24 cellular contexts compared by ENCODE assay signal in the genomic region with DNA sequence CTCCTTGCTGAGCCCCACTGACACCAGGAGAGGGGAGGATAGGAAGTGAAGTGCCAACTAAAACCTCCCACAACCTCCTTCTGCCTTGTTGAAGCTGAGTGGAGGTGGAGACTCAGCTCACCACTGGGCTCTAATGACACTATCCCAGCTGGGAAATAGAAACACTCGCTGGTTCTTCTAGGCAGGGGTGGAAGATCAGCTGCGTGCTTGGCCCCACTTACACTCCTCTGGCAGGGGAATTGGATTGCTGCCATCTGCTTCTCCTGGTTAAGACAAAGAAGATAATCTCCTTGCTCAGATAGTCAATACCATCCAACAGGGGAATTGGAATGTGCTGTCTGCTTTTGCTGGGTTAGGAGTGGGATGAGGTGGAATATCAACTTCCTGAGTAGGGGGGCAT.
A peak's percentile ranks its signal among the peaks of the same experiment; 100 is the strongest.
DNase-seq lines count a peak whose midpoint lies in the region; ATAC-seq, FAIRE-seq and TF ChIP-seq lines count a peak whose summit lies in the region.
"Had no signal": no experiment of that assay in that cellular context is flagged by ENCODE, and none has a peak within 500 bp of the region (broad histone marks: within the 10 kb centered on the region; RNA-seq: fewer than 3 reads in every experiment).

No MANE protein-coding gene starts in this region.

- H4K20me1 ChIP-seq in HepG2 (ENCODE audit: insufficient read depth, low read length): no peaks in the 10 kb centered on the region
- no peaks in the 10 kb centered on the region for H4K20me1 ChIP-seq in hepatocyte (ENCODE audit: insufficient read depth, poor library complexity, severe bottlenecking)

- POLR2A ChIA-PET in HepG2 (lab: Yijun Ruan, JAX): no interaction called here

- H3K27ac ChIP-seq in HepG2 (ENCODE audit: extremely low read length, insufficient read depth, low read length) (no peak overlapping the region), hepatocyte (no peak overlapping the region)
- H3K27ac ChIP-seq: 22Rv1, HL-60, RWPE1 had no signal

- TF ChIP-seq POLR2A in HepG2 (IDR thresholded peaks at IDR 0.05; ENCODE audit: insufficient read depth in 1 of 2, low read depth in 2 of 2, low read length in 2 of 2): no peak

- H3K9me3 ChIP-seq in HepG2 (ENCODE audit: low read length) (no peaks in the 10 kb centered on the region), hepatocyte (ENCODE audit: low read depth) (no peaks in the 10 kb centered on the region)
- H3K9me3 ChIP-seq: MG63 had no signal

- H3K27me3 ChIP-seq in HepG2 (ENCODE audit: control insufficient read depth in 1 of 2, insufficient read depth in 2 of 2, low read length in 2 of 2): no peaks in the 10 kb centered on the region
- no peaks in the 10 kb centered on the region for H3K27me3 ChIP-seq in hepatocyte
- H3K27me3 ChIP-seq: MG63 had no signal

- H3K4me1 ChIP-seq in HepG2 (ENCODE audit: insufficient read depth, low read length): no peaks in the 10 kb centered on the region; the same call in 1 of the 2 replicates
- no peaks in the 10 kb centered on the region for H3K4me1 ChIP-seq in hepatocyte (ENCODE audit: insufficient read depth)

- H3K4me2 ChIP-seq in HepG2 (ENCODE audit: low read depth, low read length) (peak overlapping the region; percentile 18; the same call in 1 of the 2 replicates), hepatocyte (no peak overlapping the region)

- no peaks in the 10 kb centered on the region for H3K9me2 ChIP-seq in hepatocyte (replicated peaks; ENCODE audit: insufficient read depth)

- no peak for ATAC-seq in HepG2

- in situ Hi-C loops in HepG2 (cut with HindIII; ENCODE audit: extremely low pct_ligation_motif_present, low pct_unique_long_range_greater_than_20kb): no loop called here

- no peak overlapping the region for H3K9ac ChIP-seq in HepG2 (ENCODE audit: insufficient read depth, low read depth, low read length)

- H3K4me3 ChIP-seq in HepG2 (replicated peaks in 1 of 3; ENCODE audit: insufficient read depth in 1 of 3, low read depth in 2 of 3, low read length in 3 of 3) (no peak overlapping the region), hepatocyte (no peak overlapping the region)
- H3K4me3 ChIP-seq: MG63 had no signal

- no peak for FAIRE-seq in HepG2 (lab: Jason Lieb, UNC)
- FAIRE-seq: G401.6, HTR-8/SVneo had no signal

- no TSS peak for BruUV-seq in HepG2 (replicated peaks; lab: Mats Ljungman, UMichigan)

- H3K9me3 Mint-ChIP-seq in activated naive CD8-positive, alpha-beta T cell treated with anti-CD3 and anti-CD28 coated beads for 36 hours: no peaks in the 10 kb centered on the region

- no peaks in the 10 kb centered on the region for H3K36me3 ChIP-seq in HepG2 (replicated peaks in 1 of 2; ENCODE audit: control insufficient read depth in 1 of 2, insufficient read depth in 2 of 2, low read length in 2 of 2)
- H3K36me3 ChIP-seq in hepatocyte (replicated peaks; ENCODE audit: insufficient read depth, low read depth): no peaks in the 10 kb centered on the region
- H3K36me3 ChIP-seq: MG63 had no signal

- H3K27me3 Mint-ChIP-seq in activated naive CD8-positive, alpha-beta T cell treated with anti-CD3 and anti-CD28 coated beads for 36 hours: no peaks in the 10 kb centered on the region
- H3K27me3 Mint-ChIP-seq: IgD-negative memory B cell had no signal

- H3K4me1 Mint-ChIP-seq in activated naive CD8-positive, alpha-beta T cell treated with anti-CD3 and anti-CD28 coated beads for 36 hours: no peaks in the 10 kb centered on the region
- H3K4me1 Mint-ChIP-seq: CD14-positive monocyte, H9, IgD-negative memory B cell had no signal

- no peak for TF ChIP-seq RAD21 in HepG2 (CRISPR knock-in tag; IDR thresholded peaks at IDR 0.05)

- H3K4me3 Mint-ChIP-seq in activated naive CD8-positive, alpha-beta T cell treated with anti-CD3 and anti-CD28 coated beads for 36 hours: no peak overlapping the region
- H3K4me3 Mint-ChIP-seq: CD14-positive monocyte, H9, IgD-negative memory B cell had no signal

- no peaks in the 10 kb centered on the region for H3K36me3 Mint-ChIP-seq in activated naive CD8-positive, alpha-beta T cell treated with anti-CD3 and anti-CD28 coated beads for 36 hours
- H3K36me3 Mint-ChIP-seq: CD14-positive monocyte, IgD-negative memory B cell had no signal

- H3K79me2 ChIP-seq in HepG2 (ENCODE audit: insufficient read depth, low read length) (no peaks in the 10 kb centered on the region), hepatocyte (no peaks in the 10 kb centered on the region)

- WGBS in HepG2 (ENCODE audit: low lambda C conversion rate): no CpG with 5 or more reads among the region's 2 CpGs
- WGBS in hepatocyte (ENCODE audit: low lambda C conversion rate, missing lambda C conversion rate): 79% methylated on average over 2 of the region's 2 CpGs

- no peak overlapping the region for H2AFZ ChIP-seq in HepG2 (ENCODE audit: low read length)
- H2AFZ ChIP-seq in hepatocyte: no peak overlapping the region

- TF ChIP-seq CTCF in HepG2 (CRISPR knock-in tag; IDR thresholded peaks at IDR 0.05) (no peak), hepatocyte (IDR thresholded peaks at IDR 0.05; ENCODE audit: poor library complexity) (no peak)

- TF ChIP-seq EP300 in HepG2 (IDR thresholded peaks at IDR 0.05; ENCODE audit: low read depth in 2 of 2, low read length in 2 of 2) (no peak), HepG2 (CRISPR knock-in tag; IDR thresholded peaks at IDR 0.05; ENCODE audit: borderline replicate concordance) (no peak)

- DNase-seq in NCI-H1105 treated with DMSO at 0.1 percent for 48 hours (lab: John Stamatoyannopoulos, UW) (peak; percentile 0), NCI-H1105 (lab: John Stamatoyannopoulos, UW) (no peak), NCI-H82 (lab: John Stamatoyannopoulos, UW) (peak; percentile 97), HepG2 (ENCODE audit: low spot score) (no peak), retina (peak; percentile 2), NCI-H526 (lab: John Stamatoyannopoulos, UW) (no peak), hepatocyte (ENCODE audit: low spot score) (no peak)
- DNase-seq in activated naive CD8-positive, alpha-beta T cell treated with anti-CD3 and anti-CD28 coated beads for 36 hours: no peak
- DNase-seq: DMS 273 treated with DMSO at 0.1 percent for 48 hours, H9, Karpas-422, MG63, NCI-H1092 treated with DMSO at 0.1 percent for 48 hours, NCI-H187, NCI-H2107, NCI-H345, SIG-M5 had no signal

- H3K27ac Mint-ChIP-seq in activated naive CD8-positive, alpha-beta T cell treated with anti-CD3 and anti-CD28 coated beads for 36 hours: no peak overlapping the region
- H3K27ac Mint-ChIP-seq: CD14-positive monocyte, H9, IgD-negative memory B cell had no signal

- intact Hi-C loops in HepG2 (cut with micrococcal nuclease; ENCODE audit: unreplicated experiment): no loop called here

- CTCF ChIA-PET in HepG2 (lab: Yijun Ruan, JAX; ENCODE audit: low intra/inter-chr PET ratio, low total read pairs): no interaction called here

TF ChIP-seq in HepG2, 621 proteins besides CTCF, POLR2A, EP300 and RAD21:
- TF ChIP-seq STAG1 (CRISPR knock-in tag; IDR thresholded peaks at IDR 0.05): no peak
- TF ChIP-seq ERF (CRISPR knock-in tag; IDR thresholded peaks at IDR 0.05): no peak
- no peak for TF ChIP-seq ZSCAN31 (CRISPR knock-in tag; IDR thresholded peaks at IDR 0.05; ENCODE audit: low read depth)
- no peak for TF ChIP-seq CHD2 (IDR thresholded peaks at IDR 0.05; ENCODE audit: low read depth, low read length)
- TF ChIP-seq EZH2 (conservative IDR thresholded peaks at IDR 0.05; ENCODE audit: low read depth, low read length): no peak
TF ChIP-seq in HepG2: peak in this region for 0.

Comparison
In these comparisons a context has a peak if more than half of its experiments do, and no peak if none do; other contexts are left out.
1. DNase-seq: peak in NCI-H1105 treated with DMSO at 0.1 percent for 48 hours (single experiment), NCI-H82 (single experiment) and retina (single experiment); none in NCI-H1105 (single experiment), HepG2 (single experiment), NCI-H526 (0 of 2), activated naive CD8-positive, alpha-beta T cell treated with anti-CD3 and anti-CD28 coated beads for 36 hours (single experiment) and hepatocyte (single experiment).